Comparison of ENCODE assay signal across 17 cellular contexts in the genomic region with DNA sequence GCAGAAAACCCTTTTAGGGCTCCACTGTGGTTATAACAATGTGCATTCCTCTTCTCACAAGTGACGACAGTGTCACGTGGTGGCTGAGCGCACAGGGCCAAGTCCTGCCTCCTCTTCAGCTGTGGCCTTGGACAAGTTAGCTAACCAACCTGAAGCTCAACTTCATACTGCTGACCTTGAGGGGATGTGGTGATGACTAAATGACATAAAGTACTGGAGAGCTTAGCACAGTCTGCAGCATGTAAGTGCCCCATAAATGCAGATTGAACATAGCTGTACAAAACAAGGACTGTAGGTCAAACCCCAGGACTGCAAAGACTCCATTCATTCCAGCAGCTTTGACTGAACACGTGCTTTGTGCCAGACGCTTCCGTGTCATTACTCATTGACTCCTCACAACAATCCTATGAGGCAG. TPM values are rescaled to one million over a fixed set of nuclear protein-coding genes. Genes with fewer than 3 reads are reported as not detected.
DNase-seq lines count a peak whose midpoint lies in the region; ATAC-seq, FAIRE-seq and TF ChIP-seq lines count a peak whose summit lies in the region.
"Had no signal": no experiment of that assay in that cellular context is flagged by ENCODE, and none has a peak within 500 bp of the region (broad histone marks: within the 10 kb centered on the region; RNA-seq: fewer than 3 reads in every experiment).

No MANE protein-coding gene starts in this region.

- WGBS in HepG2 (ENCODE audit: low lambda C conversion rate) = 3% methylated on average over 6 of the region's 6 CpGs
- WGBS in right lobe of liver (ENCODE audit: insufficient coverage, low coverage, low lambda C conversion rate, missing lambda C conversion rate) = 61% methylated on average over 6 of the region's 6 CpGs

- ATAC-seq in HepG2 (peak; percentile 57), right lobe of liver (no peak), HG02973 (IDR thresholded peaks at IDR 0.05; ENCODE audit: unreplicated experiment) (no peak)
- no peak for ATAC-seq in activated CD8-positive, alpha-beta T cell treated with anti-CD3 and anti-CD28 coated beads for 36 hours

- intact Hi-C loops in HepG2 (cut with micrococcal nuclease; ENCODE audit: unreplicated experiment) = no loop called here
- intact Hi-C loops in right lobe of liver (cut with DNase I) = no loop called here
- intact Hi-C loops in activated CD8-positive, alpha-beta T cell treated with anti-CD3 and anti-CD28 coated beads for 36 hours (cut with micrococcal nuclease) = no loop called here

- H3K27ac ChIP-seq in HepG2 (ENCODE audit: extremely low read length, insufficient read depth, low read length) (no peak overlapping the region), right lobe of liver (no peak overlapping the region), epithelial cell of prostate (peak overlapping the region; percentile 93)
- H3K27ac ChIP-seq: ascending aorta, HL-60 had no signal

- DNase-seq in HepG2 (ENCODE audit: low spot score) (peak; percentile 65), right lobe of liver (no peak), epithelial cell of prostate (ENCODE audit: low read depth, low spot score) (peak; percentile 72), medulla oblongata (ENCODE audit: extremely low spot score) (peak; percentile 27), NCI-H446 (lab: John Stamatoyannopoulos, UW) (no peak)
- no peak for DNase-seq in T-helper 2 cell treated with Interferon-gamma antibody and Interleukin-4, amounts not matched to agents 5 μg/mL and 100 μg/mL, for 36 hours (ENCODE audit: low spot score)
- DNase-seq in activated CD8-positive, alpha-beta T cell treated with anti-CD3 and anti-CD28 coated beads for 36 hours = no peak
- DNase-seq: DMS79, erythroblast, NCI-H1048, SHP77 had no signal

- H3K27me3 ChIP-seq in HepG2 (ENCODE audit: control insufficient read depth in 1 of 2, insufficient read depth in 2 of 2, low read length in 2 of 2) = peaks cover 0 to 2% of the 10 kb centered on the region in 2 experiments; a peak in 1 of 5 replicates
- H3K27me3 ChIP-seq in right lobe of liver = no peaks in the 10 kb centered on the region
- H3K27me3 ChIP-seq: ascending aorta had no signal

- POLR2A ChIA-PET in HepG2 (lab: Yijun Ruan, JAX) = no interaction called here
- POLR2A ChIA-PET in activated CD8-positive, alpha-beta T cell treated with anti-CD3 and anti-CD28 coated beads for 36 hours (lab: Charles Lee) = no interaction called here

- no peak overlapping the region for H3K9ac ChIP-seq in HepG2 (ENCODE audit: insufficient read depth, low read depth, low read length)

- H3K4me3 ChIP-seq in HepG2 (replicated peaks in 1 of 3; ENCODE audit: insufficient read depth in 1 of 3, low read depth in 2 of 3, low read length in 3 of 3) (no peak overlapping the region), right lobe of liver (no peak overlapping the region)
- H3K4me3 ChIP-seq: ascending aorta had no signal

- TF ChIP-seq CTCF in HepG2 (CRISPR knock-in tag; IDR thresholded peaks at IDR 0.05) (no peak), right lobe of liver (IDR thresholded peaks at IDR 0.05) (no peak)
- no peak for TF ChIP-seq CTCF in activated CD8-positive, alpha-beta T cell treated with anti-CD3 and anti-CD28 coated beads for 36 hours (IDR thresholded peaks at IDR 0.05)

- no peak for TF ChIP-seq RAD21 in HepG2 (CRISPR knock-in tag; IDR thresholded peaks at IDR 0.05)

- H3K9me3 ChIP-seq in HepG2 (ENCODE audit: low read length) (no peaks in the 10 kb centered on the region), right lobe of liver (no peaks in the 10 kb centered on the region)
- H3K9me3 ChIP-seq: ascending aorta had no signal

- no peak overlapping the region for H3K4me2 ChIP-seq in HepG2 (ENCODE audit: low read depth, low read length)

- H3K4me3 Mint-ChIP-seq in T-helper 2 cell treated with Interferon-gamma antibody and Interleukin-4, amounts not matched to agents 5 μg/mL and 100 μg/mL, for 36 hours = no peak overlapping the region
- H3K4me3 Mint-ChIP-seq in activated CD8-positive, alpha-beta T cell treated with anti-CD3 and anti-CD28 coated beads for 36 hours = no peak overlapping the region

- no peaks in the 10 kb centered on the region for H3K9me3 Mint-ChIP-seq in T-helper 2 cell treated with Interferon-gamma antibody and Interleukin-4, amounts not matched to agents 5 μg/mL and 100 μg/mL, for 36 hours
- no peaks in the 10 kb centered on the region for H3K9me3 Mint-ChIP-seq in activated CD8-positive, alpha-beta T cell treated with anti-CD3 and anti-CD28 coated beads for 36 hours

- H3K79me2 ChIP-seq in HepG2 (ENCODE audit: insufficient read depth, low read length) = no peaks in the 10 kb centered on the region

- no peak overlapping the region for H2AFZ ChIP-seq in HepG2 (ENCODE audit: low read length)

- peaks cover 5% of the 10 kb centered on the region; the same call in 1 of the 2 replicates for H3K4me1 ChIP-seq in HepG2 (ENCODE audit: insufficient read depth, low read length)
- peaks cover 0 to 4% (median 0%) of the 10 kb centered on the region in 4 donors for H3K4me1 ChIP-seq in right lobe of liver
- H3K4me1 ChIP-seq: ascending aorta had no signal

- no peaks in the 10 kb centered on the region for H3K36me3 Mint-ChIP-seq in T-helper 2 cell treated with Interferon-gamma antibody and Interleukin-4, amounts not matched to agents 5 μg/mL and 100 μg/mL, for 36 hours (ENCODE audit: low read depth)
- H3K36me3 Mint-ChIP-seq in activated CD8-positive, alpha-beta T cell treated with anti-CD3 and anti-CD28 coated beads for 36 hours (ENCODE audit: low read depth) = no peaks in the 10 kb centered on the region

- TF ChIP-seq POLR2A in HepG2 (IDR thresholded peaks at IDR 0.05; ENCODE audit: insufficient read depth in 1 of 2, low read depth in 2 of 2, low read length in 2 of 2) (no peak), right lobe of liver (IDR thresholded peaks at IDR 0.05) (no peak)

- in situ Hi-C loops in HepG2 (cut with HindIII; ENCODE audit: extremely low pct_ligation_motif_present, low pct_unique_long_range_greater_than_20kb) = no loop called here

- no TSS peak for BruUV-seq in HepG2 (replicated peaks; lab: Mats Ljungman, UMichigan)

- CTCF ChIA-PET in HepG2 (lab: Yijun Ruan, JAX; ENCODE audit: low intra/inter-chr PET ratio, low total read pairs) = interaction anchor here (0.8 kb wide), 1 partner anchor 10 kb away, joined by 4 read pairs; no protein-coding TSS in a partner anchor
- CTCF ChIA-PET in activated CD8-positive, alpha-beta T cell treated with anti-CD3 and anti-CD28 coated beads for 36 hours (lab: Charles Lee) = interaction anchor here (3.2 kb wide), 1 partner anchor 10 kb away, joined by 24 read pairs; no protein-coding TSS in a partner anchor

- H3K36me3 ChIP-seq in HepG2 (replicated peaks in 1 of 2; ENCODE audit: control insufficient read depth in 1 of 2, insufficient read depth in 2 of 2, low read length in 2 of 2) = no peaks in the 10 kb centered on the region
- H3K36me3 ChIP-seq in right lobe of liver = no peaks in the 10 kb centered on the region
- H3K36me3 ChIP-seq: ascending aorta had no signal

- no peak for FAIRE-seq in HepG2 (lab: Jason Lieb, UNC)

- H4K20me1 ChIP-seq in HepG2 (ENCODE audit: insufficient read depth, low read length) = no peaks in the 10 kb centered on the region

- H3K27ac Mint-ChIP-seq in T-helper 2 cell treated with Interferon-gamma antibody and Interleukin-4, amounts not matched to agents 5 μg/mL and 100 μg/mL, for 36 hours = no peak overlapping the region
- no peak overlapping the region for H3K27ac Mint-ChIP-seq in activated CD8-positive, alpha-beta T cell treated with anti-CD3 and anti-CD28 coated beads for 36 hours
- H3K27ac Mint-ChIP-seq: progenitor cell of endocrine pancreas had no signal

- H3K4me1 Mint-ChIP-seq in T-helper 2 cell treated with Interferon-gamma antibody and Interleukin-4, amounts not matched to agents 5 μg/mL and 100 μg/mL, for 36 hours (ENCODE audit: low read depth) = no peaks in the 10 kb centered on the region
- no peaks in the 10 kb centered on the region for H3K4me1 Mint-ChIP-seq in activated CD8-positive, alpha-beta T cell treated with anti-CD3 and anti-CD28 coated beads for 36 hours (ENCODE audit: low read depth)

- TF ChIP-seq EP300 in HepG2 (IDR thresholded peaks at IDR 0.05; ENCODE audit: low read depth in 2 of 2, low read length in 2 of 2) (no peak), HepG2 (CRISPR knock-in tag; IDR thresholded peaks at IDR 0.05; ENCODE audit: borderline replicate concordance) (no peak)

- peaks cover 16% of the 10 kb centered on the region for H3K27me3 Mint-ChIP-seq in T-helper 2 cell treated with Interferon-gamma antibody and Interleukin-4, amounts not matched to agents 5 μg/mL and 100 μg/mL, for 36 hours (ENCODE audit: low read depth)
- H3K27me3 Mint-ChIP-seq in activated CD8-positive, alpha-beta T cell treated with anti-CD3 and anti-CD28 coated beads for 36 hours = peaks cover 7% of the 10 kb centered on the region

RNA-seq across cellular contexts. Expression of a gene that starts 20.1 kb away (rescaled TPM):
- total RNA-seq in HepG2 (2016; rRNA removed; fragmentation: Illumina TruSeq; extraction: Trizol) (not detected in 2 replicates), right lobe of liver (not detected)
- total RNA-seq in HepG2 (2016; cell fraction: cytosol; rRNA removed; fragmentation: Illumina TruSeq; extraction: Trizol; ENCODE audit: low read depth) = not detected in 2 replicates
- not detected in 2 replicates for total RNA-seq in HepG2 (2016; cell fraction: insoluble cytoplasmic fraction; rRNA removed; fragmentation: Illumina TruSeq; extraction: Trizol)
- not detected in 2 replicates for total RNA-seq in HepG2 (2016; cell fraction: membrane; rRNA removed; fragmentation: Illumina TruSeq; extraction: Trizol)
- total RNA-seq in HepG2 (2016; cell fraction: nucleus; rRNA removed; fragmentation: Illumina TruSeq; extraction: Trizol) = not detected in 2 replicates
- polyA plus RNA-seq in HepG2 (2011; rRNA removed) = not detected in 2 replicates
- polyA plus RNA-seq in HepG2 (2011; cell fraction: cytosol; rRNA removed) = not detected in 2 replicates
- polyA plus RNA-seq in HepG2 (2011; cell fraction: nucleus; rRNA removed) = not detected in 2 replicates
- not detected in 2 replicates for polyA plus RNA-seq in HepG2 (2012)
- not detected in 2 replicates for polyA plus RNA-seq in HepG2 (2016; cell fraction: cytosol; fragmentation: Illumina TruSeq; extraction: Trizol; ENCODE audit: low read depth)
- not detected in 2 replicates for polyA plus RNA-seq in HepG2 (2016; cell fraction: insoluble cytoplasmic fraction; fragmentation: Illumina TruSeq; extraction: Trizol; ENCODE audit: low read depth)
- not detected in 2 replicates for polyA plus RNA-seq in HepG2 (2016; cell fraction: membrane; fragmentation: Illumina TruSeq; extraction: Trizol; ENCODE audit: low read depth)
- not detected in 2 replicates for polyA plus RNA-seq in HepG2 (2016; cell fraction: nucleus; fragmentation: Illumina TruSeq; extraction: Trizol; ENCODE audit: insufficient read depth, low read depth)
- polyA minus RNA-seq in HepG2 (2011; rRNA and poly(A)+ RNA removed; ENCODE audit: low replicate concordance) = not detected in 2 replicates
- polyA minus RNA-seq in HepG2 (2011; cell fraction: cytosol; rRNA and poly(A)+ RNA removed) = not detected in 2 replicates
- polyA minus RNA-seq in HepG2 (2011; cell fraction: nucleus; rRNA and poly(A)+ RNA removed) = not detected in 2 replicates
- total RNA-seq in activated CD8-positive, alpha-beta T cell treated with anti-CD3 and anti-CD28 coated beads for 36 hours = not detected
- total RNA-seq: ascending aorta, NCI-H460, progenitor cell of endocrine pancreas had no signal
- polyA plus RNA-seq: AG04450 had no signal

RNA-seq across cellular contexts. Expression of a gene that starts 36.4 kb away (rescaled TPM):
- total RNA-seq in HepG2 (2016; rRNA removed; fragmentation: Illumina TruSeq; extraction: Trizol) (9.4 and 11.8 TPM in 2 replicates), right lobe of liver (1 to 10 TPM in 5 of 6 experiments, under 1 TPM in 1; 0.73 to 4.2 (median 2.2) TPM)
- 3.7 and 4.1 TPM in 2 replicates for total RNA-seq in HepG2 (2016; cell fraction: cytosol; rRNA removed; fragmentation: Illumina TruSeq; extraction: Trizol; ENCODE audit: low read depth)
- total RNA-seq in HepG2 (2016; cell fraction: insoluble cytoplasmic fraction; rRNA removed; fragmentation: Illumina TruSeq; extraction: Trizol) = 8.8 and 12.5 TPM in 2 replicates
- 8.2 and 9.1 TPM in 2 replicates for total RNA-seq in HepG2 (2016; cell fraction: membrane; rRNA removed; fragmentation: Illumina TruSeq; extraction: Trizol)
- total RNA-seq in HepG2 (2016; cell fraction: nucleus; rRNA removed; fragmentation: Illumina TruSeq; extraction: Trizol) = 18.3 and 19.2 TPM in 2 replicates
- polyA plus RNA-seq in HepG2 (2011; rRNA removed) = 8.3 and 10.9 TPM in 2 replicates
- polyA plus RNA-seq in HepG2 (2011; cell fraction: cytosol; rRNA removed) = 3.9 and 5.9 TPM in 2 replicates
- polyA plus RNA-seq in HepG2 (2011; cell fraction: nucleus; rRNA removed) = 10.2 and 10.4 TPM in 2 replicates
- polyA plus RNA-seq in HepG2 (2012) = 4.9 and 5.7 TPM in 2 replicates
- 2.3 and 3.1 TPM in 2 replicates for polyA plus RNA-seq in HepG2 (2016; cell fraction: cytosol; fragmentation: Illumina TruSeq; extraction: Trizol; ENCODE audit: low read depth)
- 6.7 and 8.1 TPM in 2 replicates for polyA plus RNA-seq in HepG2 (2016; cell fraction: insoluble cytoplasmic fraction; fragmentation: Illumina TruSeq; extraction: Trizol; ENCODE audit: low read depth)
- polyA plus RNA-seq in HepG2 (2016; cell fraction: membrane; fragmentation: Illumina TruSeq; extraction: Trizol; ENCODE audit: low read depth) = 5.6 and 5.8 TPM in 2 replicates
- polyA plus RNA-seq in HepG2 (2016; cell fraction: nucleus; fragmentation: Illumina TruSeq; extraction: Trizol; ENCODE audit: insufficient read depth, low read depth) = 22.2 and 23.1 TPM in 2 replicates
- polyA minus RNA-seq in HepG2 (2011; rRNA and poly(A)+ RNA removed; ENCODE audit: low replicate concordance) = 6.5 and 19.4 TPM in 2 replicates
- 3.4 and 4.4 TPM in 2 replicates for polyA minus RNA-seq in HepG2 (2011; cell fraction: cytosol; rRNA and poly(A)+ RNA removed)
- polyA minus RNA-seq in HepG2 (2011; cell fraction: nucleus; rRNA and poly(A)+ RNA removed) = 18.3 and 18.5 TPM in 2 replicates
- 10 to 100 TPM; 16.7 to 17.2 TPM for total RNA-seq in activated CD8-positive, alpha-beta T cell treated with anti-CD3 and anti-CD28 coated beads for 36 hours

Comparison
In these comparisons a context has a peak if more than half of its experiments do, and no peak if none do; other contexts are left out.
1. DNase-seq: peak in HepG2 (single experiment), epithelial cell of prostate (single experiment) and medulla oblongata (single experiment); none in right lobe of liver (0 of 3), T-helper 2 cell treated with Interferon-gamma antibody and Interleukin-4, amounts not matched to agents 5 μg/mL and 100 μg/mL, for 36 hours (single experiment), NCI-H446 (0 of 2) and activated CD8-positive, alpha-beta T cell treated with anti-CD3 and anti-CD28 coated beads for 36 hours (single experiment).